1 cellular context compared by ENCODE assay signal in the genomic region with DNA sequence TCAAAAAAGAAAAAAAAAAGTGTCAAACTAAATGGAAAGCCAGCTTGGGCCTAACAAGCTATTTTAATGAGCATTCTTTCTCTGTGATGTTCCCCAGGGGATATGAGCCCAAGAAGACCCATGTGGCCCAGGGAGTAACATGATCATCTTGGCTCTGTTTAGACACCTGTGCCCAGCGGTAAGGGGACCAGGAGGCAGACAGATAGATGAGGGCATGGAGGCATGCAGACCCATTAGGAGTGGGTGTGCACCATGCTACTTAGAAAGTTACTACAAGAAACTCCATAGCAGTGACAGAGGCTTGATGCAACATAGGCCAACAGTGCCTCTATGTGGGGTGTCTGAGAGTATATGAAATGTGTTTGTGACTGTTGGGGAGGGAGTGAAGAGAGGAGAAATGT.
TF ChIP-seq lines count a peak whose summit lies in the region.

No MANE protein-coding gene starts in this region.

TF ChIP-seq in H1, 55 proteins besides CTCF, POLR2A, EP300 and RAD21 (continued from another document):
- TF ChIP-seq RNF2 (IDR thresholded peaks at IDR 0.05; ENCODE audit: borderline replicate concordance, low read depth, low read length, missing control alignments, poor library complexity, severe bottlenecking) (no peak), EGR1 (IDR thresholded peaks at IDR 0.05; ENCODE audit: borderline replicate concordance, low read depth, low read length) (no peak), SIX5 (IDR thresholded peaks at IDR 0.05; ENCODE audit: low read depth, low read length) (no peak), HDAC6 (IDR thresholded peaks at IDR 0.05; ENCODE audit: low read depth, low read length) (no peak)
TF ChIP-seq in H1: peak in this region for 0.
